In the genomic region with DNA sequence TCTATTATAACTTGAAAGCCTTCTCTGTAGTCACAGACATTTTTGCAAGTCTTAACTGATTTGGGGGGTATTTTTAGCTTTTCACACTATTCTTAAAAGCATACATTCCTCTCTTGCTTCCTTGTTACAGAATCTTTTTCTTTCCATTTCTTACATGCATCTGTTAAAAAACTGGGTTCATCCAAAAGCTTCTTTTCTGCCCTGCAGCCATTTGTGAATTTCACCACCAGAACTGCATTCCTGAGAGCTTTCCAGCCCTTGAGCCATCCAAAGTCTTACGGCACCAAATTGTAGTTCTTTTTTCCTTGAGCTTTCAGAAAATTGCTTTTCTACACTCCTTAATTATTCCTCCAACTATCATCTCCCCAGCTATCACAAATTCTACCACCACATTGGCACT, we compare ENCODE assay signal across 28 cellular contexts. TPM values are rescaled to one million over a fixed set of nuclear protein-coding genes. Genes with fewer than 3 reads are reported as not detected.
A peak's percentile ranks its signal among the peaks of the same experiment; 100 is the strongest.
DNase-seq lines count a peak whose midpoint lies in the region; ATAC-seq and TF ChIP-seq lines count a peak whose summit lies in the region.
"Had no signal": no experiment of that assay in that cellular context is flagged by ENCODE, and none has a peak within 500 bp of the region (broad histone marks: within the 10 kb centered on the region; RNA-seq: fewer than 3 reads in every experiment).

No MANE protein-coding gene starts in this region.

- peaks cover 6 to 16% of the 10 kb centered on the region in 2 experiments for H3K4me1 ChIP-seq in trophoblast cell (ENCODE audit: control insufficient read depth in 1 of 2, insufficient read depth in 2 of 2, low read length in 2 of 2)
- H3K4me1 ChIP-seq: A549, BLaER1, heart right ventricle had no signal

- no peak overlapping the region for H3K9ac ChIP-seq in trophoblast cell (ENCODE audit: low read length)
- H3K9ac ChIP-seq: BLaER1 had no signal

- H3K79me1 ChIP-seq in trophoblast cell (ENCODE audit: low read length) = peaks cover 5% of the 10 kb centered on the region

- peak overlapping the region; percentile 32 for H3K27ac Mint-ChIP-seq in T-helper 17 cell
- H3K27ac Mint-ChIP-seq in Calu3 (ENCODE audit: unreplicated experiment) = no peak overlapping the region
- H3K27ac Mint-ChIP-seq: activated CD8-positive, alpha-beta T cell treated with anti-CD3 and anti-CD28 coated beads for 36 hours; activated naive CD8-positive, alpha-beta T cell treated with anti-CD3 and anti-CD28 coated beads for 36 hours; endodermal cell; progenitor cell of endocrine pancreas; T-helper 1 cell treated with Interleukin-12 subunit alpha and Interleukin-12 subunit beta and Interleukin-4 antibody, amounts not matched to agents 30 μg/mL and 1 μg/mL, for 36 hours had no signal

- H3K36me3 Mint-ChIP-seq in T-helper 17 cell (ENCODE audit: low read depth) (peaks cover 20% of the 10 kb centered on the region), Calu3 (ENCODE audit: insufficient read depth, unreplicated experiment) (no peaks in the 10 kb centered on the region)

- no peak overlapping the region for H2BK120ac ChIP-seq in trophoblast cell (ENCODE audit: insufficient read depth, low read length, poor library complexity)

- DNase-seq in BJ (ENCODE audit: low read depth) (peak; percentile 54), T-helper 17 cell (no peak), fibroblast of gingiva (ENCODE audit: low read depth) (peak; percentile 75), trophoblast cell (peak; percentile 76 to 91), kidney tubule cell (ENCODE audit: low spot score) (no peak), Calu3 (no peak), NCI-H2196 (lab: John Stamatoyannopoulos, UW; ENCODE audit: unreplicated experiment) (no peak)
- DNase-seq: activated CD4-positive, alpha-beta T cell treated with anti-CD3 and anti-CD28 coated beads for 1 hour; activated CD8-positive, alpha-beta T cell treated with anti-CD3 and anti-CD28 coated beads for 36 hours; activated effector memory CD4-positive, alpha-beta T cell treated with Interleukin-2 at 50 U/mL for 16 hours; activated naive CD8-positive, alpha-beta T cell treated with anti-CD3 and anti-CD28 coated beads for 36 hours; endodermal cell; heart right ventricle; Kasumi-1; left colon; NCI-H2171 treated with DMSO at 0.1 percent for 48 hours; NCI-H526 treated with DMSO at 0.1 percent for 48 hours; stimulated activated CD4-positive, alpha-beta T cell treated with anti-CD3 and anti-CD28 coated beads, Interleukin-15, amount 100 ng/mL, for 24 hours; stimulated activated naive CD8-positive, alpha-beta T cell treated with anti-CD3 and anti-CD28 coated beads, Interleukin-15, amount 100 ng/mL, for 72 hours; transverse colon had no signal

- H3K23ac ChIP-seq in trophoblast cell (ENCODE audit: low read length) = no peak overlapping the region

- H3K9me3 Mint-ChIP-seq in Calu3 (ENCODE audit: low read depth, unreplicated experiment) = no peaks in the 10 kb centered on the region
- H3K9me3 Mint-ChIP-seq: activated CD8-positive, alpha-beta T cell treated with anti-CD3 and anti-CD28 coated beads for 36 hours; activated naive CD8-positive, alpha-beta T cell treated with anti-CD3 and anti-CD28 coated beads for 36 hours; brain; endodermal cell; neural crest cell; stimulated activated naive CD8-positive, alpha-beta T cell treated with anti-CD3 and anti-CD28 coated beads, Interleukin-15, amount 100 ng/mL, for 72 hours; T-helper 1 cell treated with Interleukin-12 subunit alpha and Interleukin-12 subunit beta and Interleukin-4 antibody, amounts not matched to agents 30 μg/mL and 1 μg/mL, for 36 hours had no signal

- H4K91ac ChIP-seq in trophoblast cell (ENCODE audit: low read depth, low read length) = no peak overlapping the region

- H3K27me3 Mint-ChIP-seq in T-helper 17 cell (no peaks in the 10 kb centered on the region), Calu3 (ENCODE audit: unreplicated experiment) (no peaks in the 10 kb centered on the region)
- H3K27me3 Mint-ChIP-seq: activated CD8-positive, alpha-beta T cell treated with anti-CD3 and anti-CD28 coated beads for 36 hours; activated naive CD8-positive, alpha-beta T cell treated with anti-CD3 and anti-CD28 coated beads for 36 hours; brain; progenitor cell of endocrine pancreas; stimulated activated naive CD8-positive, alpha-beta T cell treated with anti-CD3 and anti-CD28 coated beads, Interleukin-15, amount 100 ng/mL, for 72 hours had no signal

- H3K9me3 ChIP-seq in T-helper 17 cell (ENCODE audit: control insufficient read depth, low read length, poor library complexity, severe bottlenecking) = no peaks in the 10 kb centered on the region
- H3K9me3 ChIP-seq in trophoblast cell (ENCODE audit: insufficient read depth, low read depth, low read length) = no peaks in the 10 kb centered on the region
- H3K9me3 ChIP-seq: A549, BLaER1, heart right ventricle, transverse colon had no signal

- H3K4me1 Mint-ChIP-seq in T-helper 17 cell = peaks cover 16% of the 10 kb centered on the region
- H3K4me1 Mint-ChIP-seq in Calu3 (ENCODE audit: low read depth, unreplicated experiment) = no peaks in the 10 kb centered on the region
- H3K4me1 Mint-ChIP-seq: activated naive CD8-positive, alpha-beta T cell treated with anti-CD3 and anti-CD28 coated beads for 36 hours; brain; neural crest cell; stimulated activated naive CD8-positive, alpha-beta T cell treated with anti-CD3 and anti-CD28 coated beads, Interleukin-15, amount 100 ng/mL, for 72 hours had no signal

- H2BK12ac ChIP-seq in trophoblast cell (ENCODE audit: low read length) = no peak overlapping the region

- H2AK5ac ChIP-seq in trophoblast cell (ENCODE audit: low read length) = no peak overlapping the region

- H3K4me3 ChIP-seq in BJ (ENCODE audit: low read depth, low read length) (no peak overlapping the region), trophoblast cell (ENCODE audit: low read depth, low read length) (no peak overlapping the region)
- H3K4me3 ChIP-seq: A549, BLaER1, heart right ventricle, transverse colon had no signal

- H3K4me2 ChIP-seq in trophoblast cell (ENCODE audit: low read length) = no peak overlapping the region
- H3K4me2 ChIP-seq: A549, BLaER1 had no signal

- TF ChIP-seq CTCF in BJ (IDR thresholded peaks at IDR 0.05; ENCODE audit: insufficient read depth, low read depth, low read length) (no peak), Calu3 (IDR thresholded peaks at IDR 0.05; ENCODE audit: unreplicated experiment) (no peak)

- H3K4ac ChIP-seq in trophoblast cell (ENCODE audit: low read depth, low read length) = no peak overlapping the region

- no peak overlapping the region for H3K18ac ChIP-seq in trophoblast cell (ENCODE audit: low read length)

- H2BK5ac ChIP-seq in trophoblast cell (ENCODE audit: low read depth, low read length, poor library complexity) = no peak overlapping the region

- BruUV-seq in Calu3 (replicated peaks; lab: Mats Ljungman, UMichigan) = no TSS peak

- no CpG with 5 or more reads among the region's 1 CpG for WGBS in trophoblast cell (ENCODE audit: extremely low coverage, insufficient coverage, insufficient read length)

- peaks cover 23% of the 10 kb centered on the region for H3K36me3 ChIP-seq in BJ (ENCODE audit: control insufficient read depth, insufficient read depth, low read length)
- peaks cover 11 to 27% of the 10 kb centered on the region in 2 experiments for H3K36me3 ChIP-seq in trophoblast cell (ENCODE audit: control insufficient read depth in 1 of 2, insufficient read depth in 2 of 2, low read length in 2 of 2)

- H4K12ac ChIP-seq in trophoblast cell (ENCODE audit: low read depth, low read length) = no peak overlapping the region

- H3K27me3 ChIP-seq in BJ (ENCODE audit: control insufficient read depth, insufficient read depth, low read length) = no peaks in the 10 kb centered on the region
- H3K27me3 ChIP-seq in trophoblast cell (ENCODE audit: insufficient read depth, low read length) = no peaks in the 10 kb centered on the region
- H3K27me3 ChIP-seq: BLaER1, heart right ventricle, transverse colon had no signal

- H2AFZ ChIP-seq in trophoblast cell (ENCODE audit: insufficient read depth, low read length, poor library complexity) = no peak overlapping the region

- H3K4me3 Mint-ChIP-seq in T-helper 17 cell (no peak overlapping the region), Calu3 (ENCODE audit: low read depth, unreplicated experiment) (no peak overlapping the region)
- H3K4me3 Mint-ChIP-seq: activated CD8-positive, alpha-beta T cell treated with anti-CD3 and anti-CD28 coated beads for 36 hours; activated naive CD8-positive, alpha-beta T cell treated with anti-CD3 and anti-CD28 coated beads for 36 hours; endodermal cell; neural crest cell; stimulated activated naive CD8-positive, alpha-beta T cell treated with anti-CD3 and anti-CD28 coated beads, Interleukin-15, amount 100 ng/mL, for 72 hours; T-helper 1 cell treated with Interleukin-12 subunit alpha and Interleukin-12 subunit beta and Interleukin-4 antibody, amounts not matched to agents 30 μg/mL and 1 μg/mL, for 36 hours had no signal

- POLR2A ChIA-PET in BJ (lab: Charles Lee) = no interaction called here

- H3K79me2 ChIP-seq in trophoblast cell (ENCODE audit: control insufficient read depth, insufficient read depth, low read length, poor library complexity) = peaks cover 2% of the 10 kb centered on the region

- no peak overlapping the region for H3K14ac ChIP-seq in trophoblast cell (ENCODE audit: low read length)

- intact Hi-C loops in Calu3 (cut with micrococcal nuclease; ENCODE audit: unreplicated experiment) = no loop called here

- CTCF ChIA-PET in BJ (lab: Yijun Ruan, JAX) = interaction anchor here (0.8 to 1.2 kb wide), 3 partner anchors 19 to 51 kb away, joined by 3 to 5 read pairs (median 5); a partner anchor contains a TSS
- CTCF ChIA-PET in Calu3 (lab: Charles Lee) = interaction anchor here (1.1 kb wide), 1 partner anchor 20 kb away, joined by 3 read pairs; a partner anchor contains a TSS

- H3K27ac ChIP-seq in trophoblast cell (ENCODE audit: low read depth, low read length) = peak overlapping the region; percentile 61
- H3K27ac ChIP-seq: A549, BLaER1, heart right ventricle, RWPE1 had no signal

- no peak overlapping the region for H4K8ac ChIP-seq in trophoblast cell (ENCODE audit: low read depth, low read length)

- ATAC-seq in T-helper 17 cell = no peak
- no peak for ATAC-seq in GM19324 (IDR thresholded peaks at IDR 0.05; ENCODE audit: low FRiP score, unreplicated experiment)
- ATAC-seq: A549; activated CD8-positive, alpha-beta T cell treated with anti-CD3 and anti-CD28 coated beads for 36 hours; heart right ventricle; stimulated activated naive CD8-positive, alpha-beta T cell treated with anti-CD3 and anti-CD28 coated beads, Interleukin-15, amount 100 ng/mL, for 72 hours had no signal

RNA-seq across cellular contexts. Expression of a gene that starts 19.7 kb away (rescaled TPM):
- polyA plus RNA-seq in BJ (2011; rRNA removed) = 20.9 and 35.1 TPM in 2 replicates
- polyA minus RNA-seq in BJ (2011; rRNA and poly(A)+ RNA removed) = 3.6 and 3.9 TPM in 2 replicates
- total RNA-seq in T-helper 17 cell = under 1 TPM; 0.60 to 0.87 TPM
- 16.3 and 18.4 TPM in 2 replicates for polyA plus RNA-seq in trophoblast cell (2013)
- total RNA-seq in Calu3 (2022) = 0.38 TPM in 1 of 2 replicates, not detected in the other

RNA-seq across cellular contexts. Expression of a gene that starts 46.9 kb away (rescaled TPM):
- 12.9 and 15.2 TPM in 2 replicates for polyA plus RNA-seq in BJ (2011; rRNA removed)
- 8.6 and 8.7 TPM in 2 replicates for polyA minus RNA-seq in BJ (2011; rRNA and poly(A)+ RNA removed)
- total RNA-seq in T-helper 17 cell (1 to 10 TPM; 7.4 to 8.2 TPM), Calu3 (2022) (4.1 and 4.7 TPM in 2 replicates)
- polyA plus RNA-seq in trophoblast cell (2013) = 17.1 and 17.2 TPM in 2 replicates

RNA-seq across cellular contexts. Expression of a gene that starts 50.5 kb away (rescaled TPM):
- polyA plus RNA-seq in BJ (2011; rRNA removed) = 78.9 and 83.5 TPM in 2 replicates
- 33.0 and 38.4 TPM in 2 replicates for polyA minus RNA-seq in BJ (2011; rRNA and poly(A)+ RNA removed)
- 10 to 100 TPM; 59.0 to 68.6 TPM for total RNA-seq in T-helper 17 cell
- polyA plus RNA-seq in trophoblast cell (2013) = 56.4 and 57.2 TPM in 2 replicates
- total RNA-seq in Calu3 (2022) = 91.2 and 94.5 TPM in 2 replicates

Comparison
In these comparisons a context has a peak if more than half of its experiments do, and no peak if none do; other contexts are left out.
1. DNase-seq: peak in BJ (single experiment), fibroblast of gingiva (single experiment) and trophoblast cell (2 of 2); none in T-helper 17 cell (0 of 3), kidney tubule cell (single experiment), Calu3 (single experiment) and NCI-H2196 (single experiment).